ENCODE assay signal across 21 cellular contexts in genomic region chr2:63863707-63864106, GRCh38. TPM values are rescaled to one million over a fixed set of nuclear protein-coding genes. Genes with fewer than 3 reads are reported as not detected.
DNase-seq lines count a peak whose midpoint lies in the region; ATAC-seq and TF ChIP-seq lines count a peak whose summit lies in the region.
"Had no signal": no experiment of that assay in that cellular context is flagged by ENCODE, and none has a peak within 500 bp of the region (broad histone marks: within the 10 kb centered on the region; RNA-seq: fewer than 3 reads in every experiment).

No MANE protein-coding gene starts in this region.

- 65% methylated on average over 1 of the region's 1 CpG for WGBS in right cardiac atrium
- 100% methylated on average over 1 of the region's 1 CpG for WGBS in smooth muscle cell (ENCODE audit: low lambda C conversion rate)

- TF ChIP-seq CTCF in RWPE2 (IDR thresholded peaks at IDR 0.05; ENCODE audit: poor library complexity, severe bottlenecking) (no peak), left ventricle myocardium inferior (IDR thresholded peaks at IDR 0.05; ENCODE audit: borderline replicate concordance) (no peak), smooth muscle cell (IDR thresholded peaks at IDR 0.05; ENCODE audit: borderline replicate concordance, insufficient read depth, poor library complexity, severe bottlenecking) (no peak)

- H3F3A ChIP-seq in smooth muscle cell (ENCODE audit: low read depth), result peaks cover 14% of the 10 kb centered on the region

- H3K36me3 ChIP-seq in RWPE2 (ENCODE audit: low read depth) (peaks cover 67% of the 10 kb centered on the region), left ventricle myocardium inferior (peaks cover 62% of the 10 kb centered on the region), smooth muscle cell (ENCODE audit: low read depth) (peaks cover 31% of the 10 kb centered on the region)

- H2AFZ ChIP-seq in smooth muscle cell (ENCODE audit: low read depth), result no peak overlapping the region
- H2AFZ ChIP-seq: GM23248 had no signal

- no peak overlapping the region for H3K4me3 ChIP-seq in right cardiac atrium (ENCODE audit: low read length)
- no peak overlapping the region for H3K4me3 ChIP-seq in RWPE2 (ENCODE audit: severe bottlenecking)
- no peak overlapping the region for H3K4me3 ChIP-seq in left ventricle myocardium inferior
- no peak overlapping the region for H3K4me3 ChIP-seq in smooth muscle cell
- H3K4me3 ChIP-seq: GM23248, K562 had no signal

- H3K9ac ChIP-seq in smooth muscle cell (ENCODE audit: low read depth), result no peak overlapping the region
- H3K9ac ChIP-seq: GM23248 had no signal

- H3K27ac ChIP-seq in right cardiac atrium (ENCODE audit: low read length) (no peak overlapping the region), RWPE2 (ENCODE audit: poor library complexity, severe bottlenecking) (peak overlapping the region; percentile 76), left ventricle myocardium inferior (replicated peaks) (peak overlapping the region; percentile 66), smooth muscle cell (ENCODE audit: low read depth) (peak overlapping the region; percentile 76)
- H3K27ac ChIP-seq: HL-60 had no signal

- peaks cover 81% of the 10 kb centered on the region for H4K20me1 ChIP-seq in smooth muscle cell (ENCODE audit: low read depth)

- H3K4me2 ChIP-seq in smooth muscle cell, result no peak overlapping the region

- no peaks in the 10 kb centered on the region for H3K9me3 ChIP-seq in right cardiac atrium (ENCODE audit: control insufficient read depth, low read length)
- H3K9me3 ChIP-seq in RWPE2 (ENCODE audit: severe bottlenecking), result no peaks in the 10 kb centered on the region
- H3K9me3 ChIP-seq in left ventricle myocardium inferior (replicated peaks), result no peaks in the 10 kb centered on the region
- H3K9me3 ChIP-seq in smooth muscle cell (replicated peaks; ENCODE audit: low read depth), result no peaks in the 10 kb centered on the region

- H3K27me3 ChIP-seq in right cardiac atrium (ENCODE audit: control insufficient read depth, insufficient read depth) (no peaks in the 10 kb centered on the region), RWPE2 (ENCODE audit: insufficient read depth, poor library complexity, severe bottlenecking) (no peaks in the 10 kb centered on the region), left ventricle myocardium inferior (ENCODE audit: low read depth) (no peaks in the 10 kb centered on the region), smooth muscle cell (ENCODE audit: low read depth) (no peaks in the 10 kb centered on the region)

- H3K4me1 ChIP-seq in right cardiac atrium (ENCODE audit: control insufficient read depth, insufficient read depth, low read length) (no peaks in the 10 kb centered on the region), RWPE2 (ENCODE audit: insufficient read depth, poor library complexity, severe bottlenecking) (peaks cover 44% of the 10 kb centered on the region), left ventricle myocardium inferior (peaks cover 64% of the 10 kb centered on the region), smooth muscle cell (ENCODE audit: low read depth) (no peaks in the 10 kb centered on the region)

- DNase-seq in Right ventricle myocardium superior (no peak), right cardiac atrium (no peak), RWPE2 (ENCODE audit: low spot score) (no peak), left ventricle myocardium inferior (no peak), smooth muscle cell (lab: John Stamatoyannopoulos, UW; ENCODE audit: unreplicated experiment) (no peak), nucleus accumbens (lab: John Stamatoyannopoulos, UW) (no peak), SKM-1 treated with dmso at 0.1 percent for 144 hours (lab: John Stamatoyannopoulos, UW; ENCODE audit: unreplicated experiment) (no peak)
- DNase-seq: ACHN; CD4-positive, alpha-beta T cell; DND-41; GDM1; GM23248; NCI-H1092; NCI-H1694; NCI-H2107; NCI-H226; NCI-H526; RPMI8226 had no signal

- ATAC-seq in Right ventricle myocardium superior (ENCODE audit: poor library complexity), result peak; percentile 47
- no peak for ATAC-seq in right cardiac atrium
- ATAC-seq in RWPE2 (ENCODE audit: low read depth), result no peak
- no peak for ATAC-seq in GM18498 (IDR thresholded peaks at IDR 0.05; ENCODE audit: unreplicated experiment)
- ATAC-seq: K562 had no signal

- peaks cover 78% of the 10 kb centered on the region for H3K79me2 ChIP-seq in smooth muscle cell (ENCODE audit: low read depth)

- intact Hi-C loops in Right ventricle myocardium superior (cut with DNase I) (loop anchor here (2.0 kb wide), 1 partner anchor 173 kb away; no protein-coding TSS in a partner anchor), right cardiac atrium (cut with DNase I) (loop anchor here in 3 of 4 donors (5.0 to 10.0 kb wide), 2 partner anchors 166 to 169 kb away; no protein-coding TSS in a partner anchor), left ventricle myocardium inferior (cut with micrococcal nuclease) (no loop called here)

RNA-seq across cellular contexts. Expression of gene UGP2, which starts 22.0 kb away (rescaled TPM):
- total RNA-seq in Right ventricle myocardium superior (307 TPM), right cardiac atrium (100 to 1,000 TPM; 225 to 276 (median 273) TPM), left ventricle myocardium inferior (394 TPM), smooth muscle cell (211 and 238 TPM in 2 replicates)
- polyA plus RNA-seq in right cardiac atrium (210 TPM), smooth muscle cell (156 and 171 TPM in 2 replicates)
